Comparison of ENCODE assay signal across 22 cellular contexts in the genomic region with DNA sequence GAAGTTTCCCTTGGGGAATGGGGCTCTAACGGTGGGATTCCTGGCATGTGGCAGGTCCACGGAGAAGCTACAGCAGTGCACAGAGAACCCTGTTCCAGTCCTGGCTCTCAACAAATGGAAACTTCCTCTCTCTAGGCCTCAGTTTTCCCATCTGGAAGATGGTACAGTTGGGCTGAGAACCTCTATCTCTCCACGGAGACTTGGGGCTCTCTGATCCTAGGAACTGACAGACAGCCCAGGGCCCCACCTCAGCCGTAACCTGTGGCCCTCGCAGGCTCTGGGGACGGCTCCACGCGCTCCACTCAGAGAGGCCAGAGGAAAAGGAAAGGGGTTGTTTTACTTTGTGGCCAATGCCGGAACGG. TPM values are rescaled to one million over a fixed set of nuclear protein-coding genes. Genes with fewer than 3 reads are reported as not detected.
DNase-seq lines count a peak whose midpoint lies in the region; ATAC-seq, FAIRE-seq and TF ChIP-seq lines count a peak whose summit lies in the region.
"Had no signal": no experiment of that assay in that cellular context is flagged by ENCODE, and none has a peak within 500 bp of the region (broad histone marks: within the 10 kb centered on the region; RNA-seq: fewer than 3 reads in every experiment).

No MANE protein-coding gene starts in this region.

- no peak for ATAC-seq in heart left ventricle
- ATAC-seq in activated T-helper 17 cell treated with anti-CD3 and anti-CD28 coated beads, Interleukin-2, amount 50 U/mL, for 72 hours (replicated peaks), result no peak
- ATAC-seq in stimulated activated naive CD8-positive, alpha-beta T cell treated with anti-CD3 and anti-CD28 coated beads, Interleukin-15, amount 100 ng/mL, for 72 hours, result no peak
- ATAC-seq: activated CD4-positive, CD25-positive, alpha-beta regulatory T cell treated with anti-CD3 and anti-CD28 coated beads, Interleukin-2, amount 50 U/mL, for 24 hours; activated CD8-positive, alpha-beta memory T cell treated with anti-CD3 and anti-CD28 coated beads, Interleukin-2, amount 10 ng/mL, durations not matched to agents 7 days and 5 days had no signal

- no peak overlapping the region for H3K9ac ChIP-seq in mesenchymal stem cell (ENCODE audit: low read length)

- H4K91ac ChIP-seq in mesenchymal stem cell (ENCODE audit: low read length), result peak overlapping the region; percentile 1

- TF ChIP-seq CTCF in cardiac muscle cell (IDR thresholded peaks at IDR 0.05; ENCODE audit: low read depth, low read length) (no peak), heart left ventricle (IDR thresholded peaks at IDR 0.05) (no peak), GM10248 (IDR thresholded peaks at IDR 0.05; ENCODE audit: control extremely low read depth, extremely low read depth, low read depth, missing control alignments) (no peak)

- no peak for TF ChIP-seq POLR2A in heart left ventricle (IDR thresholded peaks at IDR 0.05)

- FAIRE-seq in GM19239 (lab: Jason Lieb, UNC), result no peak
- FAIRE-seq: astrocyte, colon had no signal

- H3K23ac ChIP-seq in mesenchymal stem cell (ENCODE audit: low read length in 2 of 2), result no peak overlapping the region

- H3K4me3 ChIP-seq in cardiac muscle cell (no peak overlapping the region), heart left ventricle (no peak overlapping the region), mesenchymal stem cell (ENCODE audit: insufficient read depth in 1 of 2, low read depth in 1 of 2, low read length in 2 of 2) (no peak overlapping the region)
- H3K4me3 ChIP-seq: Peyer's patch had no signal

- 72 to 82% (median 80%) methylated on average over 8 to 10 of the region's 10 CpGs for WGBS in heart left ventricle, 4 donors
- 63% methylated on average over 9 of the region's 10 CpGs for WGBS in mesenchymal stem cell

- no peak overlapping the region for H2BK15ac ChIP-seq in mesenchymal stem cell (ENCODE audit: low read depth, poor library complexity, severe bottlenecking)

- H2BK120ac ChIP-seq in mesenchymal stem cell (ENCODE audit: low read depth, low read length), result no peak overlapping the region

- no peaks in the 10 kb centered on the region for H3K9me3 ChIP-seq in cardiac muscle cell (ENCODE audit: low read depth)
- no peaks in the 10 kb centered on the region for H3K9me3 ChIP-seq in heart left ventricle
- no peaks in the 10 kb centered on the region for H3K9me3 ChIP-seq in mesenchymal stem cell (ENCODE audit: control insufficient read depth, low read length)
- H3K9me3 ChIP-seq: Peyer's patch had no signal

- no peak overlapping the region for H2AFZ ChIP-seq in mesenchymal stem cell (ENCODE audit: low read depth, low read length)

- H3K4me2 ChIP-seq in mesenchymal stem cell (ENCODE audit: low read length, poor library complexity, severe bottlenecking), result no peak overlapping the region

- no peak overlapping the region for H3K4ac ChIP-seq in mesenchymal stem cell (ENCODE audit: low read depth in 1 of 2, low read length in 2 of 2)

- H3K4me1 ChIP-seq in cardiac muscle cell (ENCODE audit: low read depth) (peaks cover 22% of the 10 kb centered on the region), heart left ventricle (peaks cover 0 to 34% (median 2%) of the 10 kb centered on the region in 12 donors), mesenchymal stem cell (ENCODE audit: control insufficient read depth, insufficient read depth, low read depth, low read length) (peaks cover 22% of the 10 kb centered on the region)

- peaks cover 29% of the 10 kb centered on the region for H3K4me1 Mint-ChIP-seq in activated T-helper 17 cell treated with anti-CD3 and anti-CD28 coated beads, Interleukin-2, amount 50 U/mL, for 72 hours
- H3K4me1 Mint-ChIP-seq in stimulated activated naive CD8-positive, alpha-beta T cell treated with anti-CD3 and anti-CD28 coated beads, Interleukin-15, amount 100 ng/mL, for 72 hours, result peaks cover 48% of the 10 kb centered on the region

- H2AK5ac ChIP-seq in mesenchymal stem cell (ENCODE audit: low read length, severe bottlenecking), result no peak overlapping the region

- H2BK5ac ChIP-seq in mesenchymal stem cell (ENCODE audit: low read depth, low read length, poor library complexity, severe bottlenecking), result no peak overlapping the region

- H3K27me3 Mint-ChIP-seq in activated T-helper 17 cell treated with anti-CD3 and anti-CD28 coated beads, Interleukin-2, amount 50 U/mL, for 72 hours, result no peaks in the 10 kb centered on the region
- H3K27me3 Mint-ChIP-seq in stimulated activated naive CD8-positive, alpha-beta T cell treated with anti-CD3 and anti-CD28 coated beads, Interleukin-15, amount 100 ng/mL, for 72 hours, result peaks cover 2% of the 10 kb centered on the region

- H3K79me1 ChIP-seq in mesenchymal stem cell (replicated peaks; ENCODE audit: low read length, poor library complexity, severe bottlenecking), result no peaks in the 10 kb centered on the region

- intact Hi-C loops in heart left ventricle (cut with DNase I), result loop anchor here in 5 of 10 donors (5.0 to 10.0 kb wide), 5 partner anchors 38 to 58 kb away; no protein-coding TSS in a partner anchor

- CTCF ChIA-PET in GM10248 (lab: Yijun Ruan, JAX), result interaction anchor here (1.3 kb wide), 1 partner anchor 23 kb away, joined by 3 read pairs; no protein-coding TSS in a partner anchor

- no peak overlapping the region for H3K27ac Mint-ChIP-seq in activated T-helper 17 cell treated with anti-CD3 and anti-CD28 coated beads, Interleukin-2, amount 50 U/mL, for 72 hours
- H3K27ac Mint-ChIP-seq in stimulated activated naive CD8-positive, alpha-beta T cell treated with anti-CD3 and anti-CD28 coated beads, Interleukin-15, amount 100 ng/mL, for 72 hours, result peak overlapping the region; percentile 5 to 93
- H3K27ac Mint-ChIP-seq: activated CD8-positive, alpha-beta memory T cell treated with anti-CD3 and anti-CD28 coated beads, Interleukin-2, amount 10 ng/mL, durations not matched to agents 7 days and 5 days had no signal

- H4K8ac ChIP-seq in mesenchymal stem cell (ENCODE audit: low read length), result peak overlapping the region; percentile 62

- H3K18ac ChIP-seq in mesenchymal stem cell (ENCODE audit: low read depth in 1 of 2, low read length in 2 of 2), result peak overlapping the region; percentile 16 to 67

- no peak overlapping the region for H3K14ac ChIP-seq in mesenchymal stem cell (ENCODE audit: low read length in 2 of 2)

- H3K9me3 Mint-ChIP-seq in activated T-helper 17 cell treated with anti-CD3 and anti-CD28 coated beads, Interleukin-2, amount 50 U/mL, for 72 hours, result no peaks in the 10 kb centered on the region
- no peaks in the 10 kb centered on the region for H3K9me3 Mint-ChIP-seq in stimulated activated naive CD8-positive, alpha-beta T cell treated with anti-CD3 and anti-CD28 coated beads, Interleukin-15, amount 100 ng/mL, for 72 hours

- H3K36me3 ChIP-seq in cardiac muscle cell (no peaks in the 10 kb centered on the region), heart left ventricle (no peaks in the 10 kb centered on the region), mesenchymal stem cell (ENCODE audit: control insufficient read depth in 1 of 2, insufficient read depth in 2 of 2, low read depth in 1 of 2, low read length in 2 of 2) (no peaks in the 10 kb centered on the region)
- H3K36me3 ChIP-seq: Peyer's patch had no signal

- H3K27ac ChIP-seq in cardiac muscle cell, result peak overlapping the region; percentile 84
- no peak overlapping the region for H3K27ac ChIP-seq in heart left ventricle
- H3K27ac ChIP-seq in mesenchymal stem cell (ENCODE audit: low read length, poor library complexity, severe bottlenecking), result no peak overlapping the region

- DNase-seq in cardiac muscle cell (ENCODE audit: low read depth in 1 of 2, low spot score in 1 of 2) (no peak), heart left ventricle (no peak), mesenchymal stem cell (no peak), GM19239 (ENCODE audit: insufficient read length, low spot score) (no peak), GM10248 (ENCODE audit: extremely low spot score) (no peak), inferior parietal cortex (ENCODE audit: extremely low spot score) (no peak)
- DNase-seq in stimulated activated naive CD8-positive, alpha-beta T cell treated with anti-CD3 and anti-CD28 coated beads, Interleukin-15, amount 100 ng/mL, for 72 hours, result no peak
- DNase-seq: activated CD8-positive, alpha-beta memory T cell treated with anti-CD3 and anti-CD28 coated beads, Interleukin-2, amount 10 ng/mL, durations not matched to agents 7 days and 5 days; activated gamma-delta T cell; kidney glomerular epithelial cell; mammary epithelial cell; NCI-H1105 treated with DMSO at 0.1 percent for 48 hours; NCI-H2081 treated with DMSO at 0.1 percent for 48 hours; NCI-H510A; NK-92 treated with Interleukin-12 subunit alpha and Interleukin-12 subunit beta, amount 100 ng/mL, for 24 hours; stimulated activated CD4-positive, alpha-beta T cell treated with anti-CD3 and anti-CD28 coated beads, Interleukin-4, amount 100 ng/mL, for 4 hours; T1000 had no signal

- H3K4me3 Mint-ChIP-seq in activated T-helper 17 cell treated with anti-CD3 and anti-CD28 coated beads, Interleukin-2, amount 50 U/mL, for 72 hours, result peak overlapping the region; percentile 60
- peak overlapping the region; percentile 88 to 92 for H3K4me3 Mint-ChIP-seq in stimulated activated naive CD8-positive, alpha-beta T cell treated with anti-CD3 and anti-CD28 coated beads, Interleukin-15, amount 100 ng/mL, for 72 hours
- H3K4me3 Mint-ChIP-seq: activated CD8-positive, alpha-beta memory T cell treated with anti-CD3 and anti-CD28 coated beads, Interleukin-2, amount 10 ng/mL, durations not matched to agents 7 days and 5 days had no signal

- H2BK12ac ChIP-seq in mesenchymal stem cell (ENCODE audit: low read length in 2 of 2), result peak overlapping the region; percentile 37 to 63

- POLR2A ChIA-PET in GM10248 (lab: Yijun Ruan, JAX), result no interaction called here

- H3K27me3 ChIP-seq in cardiac muscle cell (peaks cover 2% of the 10 kb centered on the region), heart left ventricle (peaks cover 0 to 11% (median 1%) of the 10 kb centered on the region in 9 donors), mesenchymal stem cell (ENCODE audit: control insufficient read depth in 1 of 2, insufficient read depth in 1 of 2, low read length in 2 of 2) (peaks cover under 1% of the 10 kb centered on the region in 2 experiments)
- H3K27me3 ChIP-seq: Peyer's patch had no signal

- H3K36me3 Mint-ChIP-seq in activated T-helper 17 cell treated with anti-CD3 and anti-CD28 coated beads, Interleukin-2, amount 50 U/mL, for 72 hours (ENCODE audit: low read depth), result peaks cover 2% of the 10 kb centered on the region
- H3K36me3 Mint-ChIP-seq: activated CD8-positive, alpha-beta memory T cell treated with anti-CD3 and anti-CD28 coated beads, Interleukin-2, amount 10 ng/mL, durations not matched to agents 7 days and 5 days had no signal

RNA-seq across cellular contexts. Expression of gene NOL4L, which starts 4.5 kb away (rescaled TPM):
- total RNA-seq in cardiac muscle cell (34.9 and 42.9 TPM in 2 replicates), heart left ventricle (10 to 100 TPM in 2 of 9 donors, 1 to 10 TPM in 7; 3.1 to 15.0 (median 6.7) TPM)
- polyA plus RNA-seq in cardiac muscle cell (24.6 and 29.9 TPM in 2 replicates), heart left ventricle (1 to 10 TPM; 2.6 to 7.4 TPM)
- 10 to 100 TPM in 1 of 2 donors, 1 to 10 TPM in 1; 9.9 to 28.5 TPM for total RNA-seq in activated T-helper 17 cell treated with anti-CD3 and anti-CD28 coated beads, Interleukin-2, amount 50 U/mL, for 72 hours
- 34.4 TPM for polyA plus RNA-seq in mesenchymal stem cell (2013, experiment 1 of 2)
- 33.5 TPM for polyA plus RNA-seq in mesenchymal stem cell (2013, experiment 2 of 2)
